Comparison of ENCODE assay signal across 21 cellular contexts in genomic region chr16:12540290-12540689, GRCh38.
A peak's percentile ranks its signal among the peaks of the same experiment; 100 is the strongest.
DNase-seq lines count a peak whose midpoint lies in the region; ATAC-seq and TF ChIP-seq lines count a peak whose summit lies in the region.
"Had no signal": no experiment of that assay in that cellular context is flagged by ENCODE, and none has a peak within 500 bp of the region (broad histone marks: within the 10 kb centered on the region; RNA-seq: fewer than 3 reads in every experiment).

No MANE protein-coding gene starts in this region.

- H3K27ac ChIP-seq in smooth muscle cell (ENCODE audit: low read depth), result peak overlapping the region; percentile 89
- H3K27ac ChIP-seq: HL-60 had no signal

- H3K27me3 Mint-ChIP-seq in activated CD4-positive, alpha-beta T cell treated with anti-CD3 and anti-CD28 coated beads for 36 hours, result no peaks in the 10 kb centered on the region
- no peaks in the 10 kb centered on the region for H3K27me3 Mint-ChIP-seq in activated naive CD4-positive, alpha-beta T cell treated with anti-CD3 and anti-CD28 coated beads, Interleukin-2, amount 10 ng/mL, durations not matched to agents 7 days and 5 days
- H3K27me3 Mint-ChIP-seq in activated T-helper 17 cell treated with anti-CD3 and anti-CD28 coated beads, Interleukin-2, amount 50 U/mL, for 72 hours, result no peaks in the 10 kb centered on the region
- H3K27me3 Mint-ChIP-seq: CD4-positive, alpha-beta T cell had no signal

- peak overlapping the region; percentile 89 for H3K27ac Mint-ChIP-seq in activated CD4-positive, alpha-beta T cell treated with anti-CD3 and anti-CD28 coated beads for 36 hours
- peak overlapping the region; percentile 89 for H3K27ac Mint-ChIP-seq in activated naive CD4-positive, alpha-beta T cell treated with anti-CD3 and anti-CD28 coated beads, Interleukin-2, amount 10 ng/mL, durations not matched to agents 7 days and 5 days
- H3K27ac Mint-ChIP-seq in activated T-helper 17 cell treated with anti-CD3 and anti-CD28 coated beads, Interleukin-2, amount 50 U/mL, for 72 hours, result peak overlapping the region; percentile 93
- H3K27ac Mint-ChIP-seq: CD4-positive, alpha-beta T cell had no signal

- no peaks in the 10 kb centered on the region for H3K79me2 ChIP-seq in smooth muscle cell (ENCODE audit: low read depth)

- POLR2A ChIA-PET in activated CD4-positive, alpha-beta T cell treated with anti-CD3 and anti-CD28 coated beads for 36 hours (lab: Charles Lee), result interaction anchor here (0.6 kb wide), 2 partner anchors 11 to 211 kb away, joined by 3 read pairs; no protein-coding TSS in a partner anchor

- no peaks in the 10 kb centered on the region for H3K9me3 Mint-ChIP-seq in activated CD4-positive, alpha-beta T cell treated with anti-CD3 and anti-CD28 coated beads for 36 hours (ENCODE audit: low read depth)
- H3K9me3 Mint-ChIP-seq in activated naive CD4-positive, alpha-beta T cell treated with anti-CD3 and anti-CD28 coated beads, Interleukin-2, amount 10 ng/mL, durations not matched to agents 7 days and 5 days, result no peaks in the 10 kb centered on the region
- no peaks in the 10 kb centered on the region for H3K9me3 Mint-ChIP-seq in activated T-helper 17 cell treated with anti-CD3 and anti-CD28 coated beads, Interleukin-2, amount 50 U/mL, for 72 hours
- H3K9me3 Mint-ChIP-seq: CD4-positive, alpha-beta T cell had no signal

- no peaks in the 10 kb centered on the region for H3F3A ChIP-seq in smooth muscle cell (ENCODE audit: low read depth)

- H3K36me3 ChIP-seq in smooth muscle cell (ENCODE audit: low read depth), result no peaks in the 10 kb centered on the region
- H3K36me3 ChIP-seq: BE2C, HAP-1 had no signal

- peaks cover 4% of the 10 kb centered on the region for H3K36me3 Mint-ChIP-seq in activated CD4-positive, alpha-beta T cell treated with anti-CD3 and anti-CD28 coated beads for 36 hours (ENCODE audit: low read depth)
- peaks cover 7% of the 10 kb centered on the region for H3K36me3 Mint-ChIP-seq in activated naive CD4-positive, alpha-beta T cell treated with anti-CD3 and anti-CD28 coated beads, Interleukin-2, amount 10 ng/mL, durations not matched to agents 7 days and 5 days
- peaks cover 41% of the 10 kb centered on the region for H3K36me3 Mint-ChIP-seq in activated T-helper 17 cell treated with anti-CD3 and anti-CD28 coated beads, Interleukin-2, amount 50 U/mL, for 72 hours (ENCODE audit: low read depth)

- ATAC-seq in activated CD4-positive, alpha-beta T cell treated with anti-CD3 and anti-CD28 coated beads for 36 hours, result no peak
- no peak for ATAC-seq in activated T-helper 17 cell treated with anti-CD3 and anti-CD28 coated beads, Interleukin-2, amount 50 U/mL, for 72 hours (replicated peaks)
- no peak for ATAC-seq in GM21528 (IDR thresholded peaks at IDR 0.05; ENCODE audit: low FRiP score, unreplicated experiment)
- ATAC-seq in GM18873 (IDR thresholded peaks at IDR 0.05; ENCODE audit: low FRiP score, unreplicated experiment), result no peak

- intact Hi-C loops in activated CD4-positive, alpha-beta T cell treated with anti-CD3 and anti-CD28 coated beads for 36 hours (cut with DNase I, micrococcal nuclease), result no loop called here

- no peak overlapping the region for H2AFZ ChIP-seq in smooth muscle cell (ENCODE audit: low read depth)
- H2AFZ ChIP-seq: GM23248 had no signal

- H3K4me3 Mint-ChIP-seq in activated CD4-positive, alpha-beta T cell treated with anti-CD3 and anti-CD28 coated beads for 36 hours, result peak overlapping the region; percentile 9
- peak overlapping the region; percentile 13 for H3K4me3 Mint-ChIP-seq in activated naive CD4-positive, alpha-beta T cell treated with anti-CD3 and anti-CD28 coated beads, Interleukin-2, amount 10 ng/mL, durations not matched to agents 7 days and 5 days
- H3K4me3 Mint-ChIP-seq in activated T-helper 17 cell treated with anti-CD3 and anti-CD28 coated beads, Interleukin-2, amount 50 U/mL, for 72 hours, result peak overlapping the region; percentile 62
- H3K4me3 Mint-ChIP-seq: CD4-positive, alpha-beta T cell had no signal

- H3K9ac ChIP-seq in smooth muscle cell (ENCODE audit: low read depth), result no peak overlapping the region
- H3K9ac ChIP-seq: GM23248 had no signal

- H4K20me1 ChIP-seq in smooth muscle cell (ENCODE audit: low read depth), result peaks cover 16% of the 10 kb centered on the region

- no peak overlapping the region for H3K4me3 ChIP-seq in smooth muscle cell
- H3K4me3 ChIP-seq: GM23248, HAP-1 had no signal

- CTCF ChIA-PET in activated CD4-positive, alpha-beta T cell treated with anti-CD3 and anti-CD28 coated beads for 36 hours (lab: Charles Lee), result interaction anchor here (1.2 to 1.5 kb wide), 4 partner anchors 28 to 266 kb away, joined by 3 to 7 read pairs (median 4); no protein-coding TSS in a partner anchor
- CTCF ChIA-PET in activated naive CD4-positive, alpha-beta T cell treated with anti-CD3 and anti-CD28 coated beads, Interleukin-2, amount 10 ng/mL, durations not matched to agents 7 days and 5 days (lab: Charles Lee), result interaction anchor here (1.0 to 1.8 kb wide), 4 partner anchors 19 to 38 kb away, joined by 3 to 4 read pairs (median 4); no protein-coding TSS in a partner anchor

- H3K4me2 ChIP-seq in smooth muscle cell, result peak overlapping the region; percentile 56

- no peaks in the 10 kb centered on the region for H3K4me1 ChIP-seq in smooth muscle cell (ENCODE audit: low read depth)
- H3K4me1 ChIP-seq: BE2C, Caco-2, HAP-1 had no signal

- no peaks in the 10 kb centered on the region for H3K27me3 ChIP-seq in smooth muscle cell (ENCODE audit: low read depth)
- H3K27me3 ChIP-seq: BE2C had no signal

- TF ChIP-seq CTCF in smooth muscle cell (IDR thresholded peaks at IDR 0.05; ENCODE audit: borderline replicate concordance, insufficient read depth, poor library complexity, severe bottlenecking), result no peak

- DNase-seq in activated CD4-positive, alpha-beta T cell treated with anti-CD3 and anti-CD28 coated beads for 36 hours, result no peak
- DNase-seq in activated CD4-positive, alpha-beta T cell treated with anti-CD3 and anti-CD28 coated beads for 48 hours, result no peak
- no peak for DNase-seq in activated naive CD4-positive, alpha-beta T cell treated with anti-CD3 and anti-CD28 coated beads, Interleukin-2, amount 10 ng/mL, durations not matched to agents 7 days and 5 days
- DNase-seq in activated naive CD4-positive, alpha-beta T cell treated with anti-CD3 and anti-CD28 coated beads, Interleukin-2, amount 50 U/mL, for 16 hours, result no peak
- DNase-seq in smooth muscle cell (lab: John Stamatoyannopoulos, UW; ENCODE audit: unreplicated experiment), result no peak
- DNase-seq: BE2C; Caco-2; CD4-positive, alpha-beta T cell; GDM1; IMR-90; NCI-H1417; NCI-H187; NCI-H2227 treated with DMSO at 0.1 percent for 48 hours; NCI-H524; NCI-H82 had no signal

- H3K4me1 Mint-ChIP-seq in activated CD4-positive, alpha-beta T cell treated with anti-CD3 and anti-CD28 coated beads for 36 hours, result peaks cover 74% of the 10 kb centered on the region
- H3K4me1 Mint-ChIP-seq in activated naive CD4-positive, alpha-beta T cell treated with anti-CD3 and anti-CD28 coated beads, Interleukin-2, amount 10 ng/mL, durations not matched to agents 7 days and 5 days, result peaks cover 91% of the 10 kb centered on the region
- H3K4me1 Mint-ChIP-seq in activated T-helper 17 cell treated with anti-CD3 and anti-CD28 coated beads, Interleukin-2, amount 50 U/mL, for 72 hours, result peaks cover 34% of the 10 kb centered on the region

- H3K9me3 ChIP-seq in smooth muscle cell (replicated peaks; ENCODE audit: low read depth), result no peaks in the 10 kb centered on the region
- H3K9me3 ChIP-seq: BE2C, Caco-2, HAP-1 had no signal

- WGBS in smooth muscle cell (ENCODE audit: low lambda C conversion rate), result 85% methylated on average over 9 of the region's 9 CpGs

Comparison
In these comparisons a context has a peak if more than half of its experiments do, and no peak if none do; other contexts are left out.
1. H3K4me3 Mint-ChIP-seq: peak in every context shown above with its lines; median percentile 62 in activated T-helper 17 cell treated with anti-CD3 and anti-CD28 coated beads, Interleukin-2, amount 50 U/mL, for 72 hours; 13 in activated naive CD4-positive, alpha-beta T cell treated with anti-CD3 and anti-CD28 coated beads, Interleukin-2, amount 10 ng/mL, durations not matched to agents 7 days and 5 days; 9 in activated CD4-positive, alpha-beta T cell treated with anti-CD3 and anti-CD28 coated beads for 36 hours.